8 cellular contexts compared by ENCODE assay signal in genomic region chr7:2232766-2233520, GRCh38. TPM values are rescaled to one million over a fixed set of nuclear protein-coding genes. Genes with fewer than 3 reads are reported as not detected.
DNase-seq lines count a peak whose midpoint lies in the region; ATAC-seq and TF ChIP-seq lines count a peak whose summit lies in the region.

Gene MAD1L1 (minus strand): TSS chr7:2232945. CDS start chr7:2230133, 2,812 bp downstream.

- H3K4me1 ChIP-seq in DND-41 (ENCODE audit: insufficient read depth, low read length) = peaks cover 45% of the 10 kb centered on the region
- H3K4me1 ChIP-seq in GM23248 (ENCODE audit: insufficient read depth) = peaks cover 17% of the 10 kb centered on the region; the same call in 1 of the 2 replicates

- in situ Hi-C loops in GM23248 (cut with MboI) = no loop called here

- TF ChIP-seq RAD21 in neural cell (conservative IDR thresholded peaks at IDR 0.05) = peak; percentile 42

- H3K9me3 ChIP-seq in DND-41 (ENCODE audit: insufficient read depth, low read length, severe bottlenecking) = no peaks in the 10 kb centered on the region
- no peaks in the 10 kb centered on the region for H3K9me3 ChIP-seq in GM23248 (ENCODE audit: low read depth)
- H3K9me3 ChIP-seq in neural cell (ENCODE audit: low read length) = no peaks in the 10 kb centered on the region

- H3K27me3 Mint-ChIP-seq in stimulated activated naive CD8-positive, alpha-beta T cell treated with anti-CD3 and anti-CD28 coated beads, Interleukin-15, amount 100 ng/mL, for 72 hours = no peaks in the 10 kb centered on the region

- TF ChIP-seq EP300 in neural cell (conservative IDR thresholded peaks at IDR 0.05; ENCODE audit: poor library complexity, severe bottlenecking) = peak; percentile 63

- H3K4me2 ChIP-seq in DND-41 (ENCODE audit: insufficient read depth, low read length) (peak within 1 kb of the TSS; percentile 84), GM23248 (ENCODE audit: unreplicated experiment) (peak within 1 kb of the TSS; percentile 94), neural cell (ENCODE audit: low read length) (peak within 1 kb of the TSS; percentile 91)

- WGBS in GM23248 (ENCODE audit: low coverage in 1 of 2, low lambda C conversion rate in 2 of 2, missing lambda C conversion rate in 2 of 2), 2 experiments = 1% methylated on average over 35 to 43 of the region's 63 CpGs

- peaks cover 52% of the 10 kb centered on the region for H3K79me2 ChIP-seq in DND-41 (ENCODE audit: insufficient read depth, low read length)
- H3K79me2 ChIP-seq in GM23248 (ENCODE audit: insufficient read depth) = peaks cover 62% of the 10 kb centered on the region
- H3K79me2 ChIP-seq in neural cell (replicated peaks; ENCODE audit: insufficient read depth, low read length) = peaks cover 17% of the 10 kb centered on the region

- H3K27me3 ChIP-seq in DND-41 (ENCODE audit: insufficient read depth, low read length, poor library complexity) = no peaks in the 10 kb centered on the region
- no peaks in the 10 kb centered on the region for H3K27me3 ChIP-seq in GM23248 (replicated peaks; ENCODE audit: insufficient read depth)
- H3K27me3 ChIP-seq in neural cell (ENCODE audit: insufficient read depth, low read depth, low read length) = no peaks in the 10 kb centered on the region

- H3K9ac ChIP-seq in DND-41 (ENCODE audit: low read depth, low read length) (peak within 1 kb of the TSS; percentile 95), GM23248 (peak within 1 kb of the TSS; percentile 92), neural cell (ENCODE audit: low read length) (peak within 1 kb of the TSS; percentile 76)

- peak within 1 kb of the TSS; percentile 85 for H2AFZ ChIP-seq in DND-41 (ENCODE audit: low read depth, low read length)
- H2AFZ ChIP-seq in GM23248 = peak within 1 kb of the TSS; percentile 75
- peak within 1 kb of the TSS; percentile 36 for H2AFZ ChIP-seq in neural cell (ENCODE audit: low read depth, low read length)

- peaks cover 22% of the 10 kb centered on the region for H3F3A ChIP-seq in GM23248 (ENCODE audit: insufficient read depth)
- H3F3A ChIP-seq in neural cell (ENCODE audit: insufficient read depth, low read length, poor library complexity, severe bottlenecking) = no peaks in the 10 kb centered on the region

- ATAC-seq in DND-41 (ENCODE audit: insufficient read depth, low read depth) = peak; percentile 88
- ATAC-seq in stimulated activated naive CD8-positive, alpha-beta T cell treated with anti-CD3 and anti-CD28 coated beads, Interleukin-15, amount 100 ng/mL, for 72 hours = peak; percentile 91

- no peaks in the 10 kb centered on the region for H3K9me3 Mint-ChIP-seq in stimulated activated naive CD8-positive, alpha-beta T cell treated with anti-CD3 and anti-CD28 coated beads, Interleukin-15, amount 100 ng/mL, for 72 hours

- H3K4me3 ChIP-seq in DND-41 (ENCODE audit: low read depth in 1 of 2, low read length in 2 of 2) (peak within 1 kb of the TSS; percentile 93 to 100), GM23248 (peak within 1 kb of the TSS; percentile 81), neural cell (ENCODE audit: low read length) (peak within 1 kb of the TSS; percentile 99)

- H3K4me1 Mint-ChIP-seq in stimulated activated naive CD8-positive, alpha-beta T cell treated with anti-CD3 and anti-CD28 coated beads, Interleukin-15, amount 100 ng/mL, for 72 hours = peaks cover 33% of the 10 kb centered on the region

- peak within 1 kb of the TSS; percentile 94 to 98 for H3K27ac Mint-ChIP-seq in stimulated activated naive CD8-positive, alpha-beta T cell treated with anti-CD3 and anti-CD28 coated beads, Interleukin-15, amount 100 ng/mL, for 72 hours

- H3K27ac ChIP-seq in DND-41 (ENCODE audit: low read length) (peak within 1 kb of the TSS; percentile 66), GM23248 (peak within 1 kb of the TSS; percentile 52), neural cell (ENCODE audit: low read length) (peak within 1 kb of the TSS; percentile 76)

- peak; percentile 89 for TF ChIP-seq POLR2A in Raji (IDR thresholded peaks at IDR 0.05; ENCODE audit: insufficient read depth, low read depth, low read length)

- DNase-seq in DND-41 (peak; percentile 91), GM23248 (peak; percentile 97), LoVo (ENCODE audit: low spot score) (peak; percentile 96), fibroblast of the conjunctiva (ENCODE audit: low read depth) (peak; percentile 83)
- DNase-seq in activated effector memory CD4-positive, alpha-beta T cell treated with anti-CD3 and anti-CD28 coated beads, Interleukin-2, amount 50 U/mL, for 16 hours = peak; percentile 95
- peak; percentile 88 to 90 for DNase-seq in stimulated activated naive CD8-positive, alpha-beta T cell treated with anti-CD3 and anti-CD28 coated beads, Interleukin-15, amount 100 ng/mL, for 72 hours

- H3K4me3 Mint-ChIP-seq in stimulated activated naive CD8-positive, alpha-beta T cell treated with anti-CD3 and anti-CD28 coated beads, Interleukin-15, amount 100 ng/mL, for 72 hours = peak within 1 kb of the TSS; percentile 85 to 95

- H3K36me3 ChIP-seq in DND-41 (ENCODE audit: insufficient read depth, low read length) = peaks cover 60% of the 10 kb centered on the region
- H3K36me3 ChIP-seq in GM23248 (ENCODE audit: low read depth) = peaks cover 22% of the 10 kb centered on the region; the same call in 1 of the 2 replicates
- no peaks in the 10 kb centered on the region for H3K36me3 ChIP-seq in neural cell (ENCODE audit: insufficient read depth, low read length)

- peaks cover 29% of the 10 kb centered on the region for H4K20me1 ChIP-seq in DND-41 (ENCODE audit: insufficient read depth, low read length)
- no peaks in the 10 kb centered on the region for H4K20me1 ChIP-seq in GM23248 (ENCODE audit: insufficient read depth)
- no peaks in the 10 kb centered on the region for H4K20me1 ChIP-seq in neural cell (ENCODE audit: insufficient read depth)

- TF ChIP-seq CTCF in DND-41 (IDR thresholded peaks at IDR 0.05; ENCODE audit: borderline replicate concordance, extremely low read depth, low read length, poor library complexity, severe bottlenecking) = no peak
- TF ChIP-seq CTCF in neural cell (IDR thresholded peaks at IDR 0.05; ENCODE audit: poor library complexity, severe bottlenecking) = no peak

- H3K9me2 ChIP-seq in GM23248 (ENCODE audit: insufficient read depth) (no peaks in the 10 kb centered on the region), neural cell (ENCODE audit: insufficient read depth, low read length) (no peaks in the 10 kb centered on the region)

TF ChIP-seq in neural cell, 6 proteins besides CTCF, POLR2A, EP300 and RAD21:
- no peak for TF ChIP-seq EZH2 (IDR thresholded peaks at IDR 0.05; ENCODE audit: borderline replicate concordance, insufficient read depth, low read length, poor library complexity, severe bottlenecking)
- TF ChIP-seq SMC3 (conservative IDR thresholded peaks at IDR 0.05; ENCODE audit: poor library complexity) = peak; percentile 59
- TF ChIP-seq MXI1 (conservative IDR thresholded peaks at IDR 0.05; ENCODE audit: poor library complexity, severe bottlenecking) = peak; percentile 78
- TF ChIP-seq TAF1 (IDR thresholded peaks at IDR 0.05; ENCODE audit: low read depth) = peak; percentile 39
- TF ChIP-seq REST (IDR thresholded peaks at IDR 0.05; ENCODE audit: borderline replicate concordance) = peak; percentile 53
- peak; percentile 83 for TF ChIP-seq POLR2AphosphoS5 (IDR thresholded peaks at IDR 0.05)
TF ChIP-seq in neural cell: peak in this region for 5.

RNA-seq across cellular contexts. Expression of gene MAD1L1, which starts in this region (rescaled TPM):
- total RNA-seq in GM23248 (2014; rRNA removed; shearing (Covaris generic)) = 57.0 and 69.8 TPM in 2 replicates
- 38.2 and 46.5 TPM in 2 replicates for polyA plus RNA-seq in GM23248 (2016; fragmentation: Nextera tagmentation; extraction: Ambion mirVana)
- polyA plus RNA-seq in neural cell = 31.4 and 59.7 TPM in 2 replicates
- 39.4 and 43.1 TPM in 2 replicates for polyA minus RNA-seq in neural cell

Comparison
In these comparisons a context has a peak if more than half of its experiments do, and no peak if none do; other contexts are left out.
1. Peak in every context shown above with its lines: DNase-seq, ATAC-seq, H3K4me3 ChIP-seq and H3K27ac ChIP-seq.